9 cellular contexts compared by ENCODE assay signal in the genomic region with DNA sequence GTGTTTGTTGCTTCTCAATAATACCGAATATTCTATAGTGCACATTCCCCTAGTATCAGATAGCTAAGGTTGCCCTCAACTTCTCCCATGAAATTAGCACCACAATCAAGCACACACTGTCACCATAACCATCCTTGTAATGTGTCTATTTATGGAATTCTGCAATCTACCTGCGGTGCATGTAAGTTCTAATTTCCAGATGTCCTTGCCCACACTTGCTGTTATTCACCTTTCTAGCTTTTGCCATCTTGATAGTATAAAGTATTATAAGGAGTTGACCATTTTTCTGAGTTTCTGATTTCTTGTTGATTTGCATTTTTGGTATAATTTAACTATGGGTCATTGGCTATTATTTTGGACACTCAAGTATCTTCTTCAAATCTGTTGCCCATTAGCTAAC.
"Had no signal": no experiment of that assay in that cellular context is flagged by ENCODE, and none has a peak within 500 bp of the region (broad histone marks: within the 10 kb centered on the region; RNA-seq: fewer than 3 reads in every experiment).

No MANE protein-coding gene starts in this region.

- H3K4me1 Mint-ChIP-seq: IgD-negative memory B cell had no signal

- H3K9ac ChIP-seq: KMS-11 had no signal

- H3K4me2 ChIP-seq: KMS-11 had no signal

- H3K27ac Mint-ChIP-seq: IgD-negative memory B cell had no signal

- H3K4me3 Mint-ChIP-seq: IgD-negative memory B cell had no signal

- FAIRE-seq: HepG2, HTR-8/SVneo had no signal

- H3K27ac ChIP-seq: HL-60, KMS-11 had no signal

- H3K27me3 Mint-ChIP-seq: IgD-negative memory B cell had no signal

- ATAC-seq: HepG2 had no signal

- DNase-seq: IMR-90, Karpas-422, KBM-7, KG1 had no signal
